ENCODE assay signal across 8 cellular contexts in the genomic region with DNA sequence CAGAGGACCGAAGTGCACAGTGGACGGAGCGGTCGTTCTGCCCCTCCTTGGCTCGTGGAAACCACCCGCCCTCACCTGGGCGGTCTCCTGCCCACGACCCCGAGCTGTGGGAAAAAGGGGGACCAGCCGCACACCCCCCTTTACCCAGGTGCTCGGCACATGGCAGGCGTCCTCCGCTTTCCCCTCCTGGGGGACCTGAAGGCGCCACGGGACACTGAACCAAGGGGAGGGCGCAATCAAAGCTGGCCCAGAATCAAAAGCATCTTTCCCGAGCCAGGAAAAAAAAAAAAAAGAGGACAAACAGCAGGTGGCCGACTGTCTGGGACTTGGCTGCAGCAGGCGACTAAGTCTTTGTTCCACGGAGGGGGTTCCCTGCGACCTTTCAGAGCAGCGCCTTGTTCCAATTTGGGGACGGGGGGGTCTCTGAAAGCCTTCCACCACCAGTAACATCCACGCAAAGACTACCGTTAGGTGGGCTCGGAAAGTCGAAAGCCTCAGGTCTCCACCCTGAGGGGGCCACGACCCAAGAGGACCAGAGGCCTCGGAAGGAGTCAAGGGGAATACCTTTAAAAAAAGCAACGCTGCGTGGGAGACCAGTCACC. TPM values are rescaled to one million over a fixed set of nuclear protein-coding genes. Genes with fewer than 3 reads are reported as not detected.
A peak's percentile ranks its signal among the peaks of the same experiment; 100 is the strongest.
DNase-seq lines count a peak whose midpoint lies in the region; ATAC-seq, FAIRE-seq and TF ChIP-seq lines count a peak whose summit lies in the region.

No MANE protein-coding gene starts in this region.

- no peak overlapping the region for H2BK12ac ChIP-seq in H1 (ENCODE audit: low read depth, low read length)

- no peak for TF ChIP-seq POLR2A in heart left ventricle (IDR thresholded peaks at IDR 0.05)
- TF ChIP-seq POLR2A in H1 (IDR thresholded peaks at IDR 0.05; ENCODE audit: control extremely low read depth in 1 of 2, low read depth in 2 of 2, low read length in 2 of 2): no peak; a peak in 1 of 3 replicates

- peak overlapping the region; percentile 82; the same call in 1 of the 2 replicates for H2AK5ac ChIP-seq in H1 (ENCODE audit: low read depth, low read length)

- TF ChIP-seq EP300 in H1 (IDR thresholded peaks at IDR 0.05; ENCODE audit: borderline replicate concordance in 1 of 2, low read depth in 2 of 2, low read length in 2 of 2): no peak

- peaks cover 3% of the 10 kb centered on the region for H3K27me3 Mint-ChIP-seq in nephron progenitor cell (ENCODE audit: low read depth, poor library complexity)

- peak overlapping the region; percentile 91 for H3K4me3 Mint-ChIP-seq in nephron progenitor cell

- peaks cover 0 to 47% of the 10 kb centered on the region in 2 experiments; a peak in 3 of 4 replicates for H3K79me2 ChIP-seq in H1 (ENCODE audit: control insufficient read depth in 1 of 2, insufficient read depth in 2 of 2, low read length in 2 of 2)

- POLR2A ChIA-PET in H1 (lab: Charles Lee; ENCODE audit: partially characterized antibody): interaction anchor here (0.6 to 9.1 kb wide), 33 partner anchors 9 to 521 kb away, joined by 3 to 148 read pairs (median 5); partner anchors contain the start of genes MEX3D and UQCR11

- DNase-seq in heart left ventricle (no peak), cardiac septum (ENCODE audit: low spot score) (no peak), RPMI8226 (peak; percentile 30), H1 (ENCODE audit: low read depth in 1 of 2, low spot score in 2 of 2) (no peak), nephron progenitor cell (no peak), OCI-M2 (lab: John Stamatoyannopoulos, UW; ENCODE audit: unreplicated experiment) (no peak), NCI-H2107 (lab: John Stamatoyannopoulos, UW) (no peak)

- H3K9me3 Mint-ChIP-seq in nephron progenitor cell: no peaks in the 10 kb centered on the region

- ATAC-seq in heart left ventricle (peak in 1 of 4 donors; percentile 1), HG02884 (IDR thresholded peaks at IDR 0.05; ENCODE audit: unreplicated experiment) (no peak)

- H2BK15ac ChIP-seq in H1 (ENCODE audit: low read length): no peak overlapping the region

- H3K4ac ChIP-seq in H1 (replicated peaks; ENCODE audit: insufficient read length, low read depth, low read length): peak overlapping the region; percentile 24

- H3K9me3 ChIP-seq in heart left ventricle (no peaks in the 10 kb centered on the region), H1 (ENCODE audit: insufficient read depth in 2 of 2, low read depth in 1 of 2, low read length in 1 of 2) (no peaks in the 10 kb centered on the region)

- H3K27ac ChIP-seq in heart left ventricle (peak overlapping the region; percentile 75 to 100 (median 98)), H1 (ENCODE audit: low read depth, low read length) (peak overlapping the region; percentile 98)

- peak overlapping the region; percentile 96 to 99 (median 98) for H3K9ac ChIP-seq in H1 (replicated peaks in 1 of 4; ENCODE audit: extremely low read depth in 1 of 4, low read depth in 3 of 4, low read length in 3 of 4)

- peak overlapping the region; percentile 93 for H2BK5ac ChIP-seq in H1 (ENCODE audit: low read depth, low read length)

- H3K36me3 ChIP-seq in heart left ventricle (peaks cover 0 to 24% (median 12%) of the 10 kb centered on the region in 9 donors), H1 (ENCODE audit: control insufficient read depth in 2 of 4, insufficient read depth in 4 of 4, low read length in 3 of 4) (peaks cover 0 to 3% (median 0%) of the 10 kb centered on the region in 4 experiments; a peak in 3 of 8 replicates)

- H4K8ac ChIP-seq in H1 (ENCODE audit: extremely low read depth, insufficient read depth, low read length): peak overlapping the region; percentile 99

- peaks cover 4 to 8% of the 10 kb centered on the region in 2 experiments for H4K20me1 ChIP-seq in H1 (replicated peaks in 1 of 2; ENCODE audit: control insufficient read depth in 1 of 2, insufficient read depth in 2 of 2, low read length in 2 of 2)

- peak overlapping the region; percentile 98 for H4K91ac ChIP-seq in H1 (replicated peaks; ENCODE audit: insufficient read length, low read length)

- peak overlapping the region; percentile 85 for H3K56ac ChIP-seq in H1 (replicated peaks; ENCODE audit: insufficient read length, low read depth, low read length)

- intact Hi-C loops in heart left ventricle (cut with DNase I): loop anchor here in 1 of 10 donors (5.0 kb wide), 1 partner anchor 184 kb away; the partner anchor contains the start of gene DAZAP1
- intact Hi-C loops in cardiac septum (cut with DNase I): loop anchor here (1.0 kb wide), 1 partner anchor 14 kb away; the partner anchor contains the start of gene UQCR11

- no peak for FAIRE-seq in H1 (lab: Jason Lieb, UNC)

- H3K4me2 ChIP-seq in H1 (ENCODE audit: insufficient read depth in 1 of 2, low read depth in 2 of 2, low read length in 2 of 2): peak overlapping the region; percentile 88 to 95

- peak overlapping the region; percentile 93 for H3K18ac ChIP-seq in H1 (ENCODE audit: extremely low read depth, low read length)

- TF ChIP-seq RAD21 in H1 (IDR thresholded peaks at IDR 0.05 in 1 of 2, conservative IDR thresholded peaks at IDR 0.05 in 1 of 2; ENCODE audit: low read depth in 2 of 2, low read length in 2 of 2): no peak

- H3K36me3 Mint-ChIP-seq in nephron progenitor cell (ENCODE audit: low read depth): peaks cover 13% of the 10 kb centered on the region

- no peak overlapping the region for H2AFZ ChIP-seq in H1 (ENCODE audit: low read length)

- H4K5ac ChIP-seq in H1 (ENCODE audit: insufficient read length, low read depth, low read length): peak overlapping the region; percentile 70

- H3K23me2 ChIP-seq in H1 (ENCODE audit: low read depth, low read length): peaks cover 5% of the 10 kb centered on the region

- peaks cover 32% of the 10 kb centered on the region for H3K4me1 Mint-ChIP-seq in nephron progenitor cell

- no peak overlapping the region for H3K23ac ChIP-seq in H1 (ENCODE audit: insufficient read length)

- H3K27ac Mint-ChIP-seq in nephron progenitor cell: peak overlapping the region; percentile 99

- TF ChIP-seq CTCF in heart left ventricle (IDR thresholded peaks at IDR 0.05): no peak
- no peak for TF ChIP-seq CTCF in H1 (IDR thresholded peaks at IDR 0.05; ENCODE audit: control extremely low read depth in 1 of 3, insufficient read depth in 1 of 3, low read depth in 1 of 3, low read length in 3 of 3)
- TF ChIP-seq CTCF in nephron progenitor cell (IDR thresholded peaks at IDR 0.05): no peak

- 2 to 5% (median 3%) methylated on average over 26 to 31 of the region's 31 CpGs for WGBS in heart left ventricle, 4 donors
- WGBS in H1 (ENCODE audit: extremely low coverage in 1 of 2, insufficient coverage in 1 of 2, insufficient read length in 1 of 2, insufficient replicate concordance in 2 of 2, low coverage in 1 of 2, low lambda C conversion rate in 2 of 2, missing lambda C conversion rate in 1 of 2), 2 experiments: 10% methylated on average over 21 of the region's 31 CpGs; no CpG with 5 or more reads in 1 of the 2 experiments

- H3K79me1 ChIP-seq in H1 (ENCODE audit: low read depth, low read length): peaks cover 15% of the 10 kb centered on the region

- H2BK120ac ChIP-seq in H1 (replicated peaks; ENCODE audit: low read depth, low read length): no peak overlapping the region

- H3K4me3 ChIP-seq in heart left ventricle (peak overlapping the region; percentile 66 to 92 (median 80)), H1 (ENCODE audit: extremely low read depth in 1 of 4, insufficient read depth in 2 of 4, low read depth in 3 of 4, low read length in 4 of 4) (peak overlapping the region; percentile 82 to 93 (median 90))

- no peaks in the 10 kb centered on the region for H3K27me3 ChIP-seq in heart left ventricle
- no peaks in the 10 kb centered on the region for H3K27me3 ChIP-seq in H1 (replicated peaks in 1 of 4; ENCODE audit: control insufficient read depth in 3 of 4, extremely low read depth in 1 of 4, insufficient read depth in 3 of 4, low read length in 3 of 4)

- H3K14ac ChIP-seq in H1 (ENCODE audit: insufficient read length): peak overlapping the region; percentile 73

- H3K4me1 ChIP-seq in heart left ventricle (peaks cover 3 to 46% (median 21%) of the 10 kb centered on the region in 12 donors), H1 (replicated peaks in 1 of 4; ENCODE audit: control insufficient read depth in 3 of 4, insufficient read depth in 4 of 4, low read length in 3 of 4) (peaks cover 0 to 8% (median 6%) of the 10 kb centered on the region in 4 experiments; a peak in 6 of 7 replicates)

- CTCF ChIA-PET in H1 (lab: Charles Lee; ENCODE audit: partially characterized antibody): interaction anchor here (0.9 to 5.2 kb wide), 12 partner anchors 10 to 224 kb away, joined by 3 to 25 read pairs (median 3); partner anchors contain the start of gene UQCR11

- H2BK20ac ChIP-seq in H1 (ENCODE audit: low read length): no peak overlapping the region

RNA-seq across cellular contexts. Expression of gene MBD3, which starts 1.1 kb away (rescaled TPM):
- total RNA-seq in heart left ventricle: 100 to 1,000 TPM in 2 of 9 donors, 10 to 100 TPM in 7; 38.6 to 107 (median 62.5) TPM
- polyA plus RNA-seq in heart left ventricle: 100 to 1,000 TPM; 110 to 146 TPM
- total RNA-seq in cardiac septum: 61.8 TPM
- 110 and 115 TPM in 2 replicates for total RNA-seq in H1 (2021; fragmentation: NEBNext Ultra II Directional; extraction: Animal tissue kit (Norgen Biotek cat#: 25700))
- 88.2 and 113 TPM in 2 replicates for polyA plus RNA-seq in H1 (2011; rRNA removed)
- polyA plus RNA-seq in H1 (2011; cell fraction: cytosol; rRNA removed): 88.4 TPM
- polyA plus RNA-seq in H1 (2011; cell fraction: nucleus; rRNA removed): 124 TPM
- 35.0 to 76.4 TPM (median 70.7 TPM) in 4 replicates for polyA plus RNA-seq in H1 (2012, experiment 1 of 2)
- polyA plus RNA-seq in H1 (2012, experiment 2 of 2): 53.8 TPM
- polyA plus RNA-seq in H1 (2013, experiment 1 of 2): 51.4 TPM
- 49.4 TPM for polyA plus RNA-seq in H1 (2013, experiment 2 of 2)
- 30.3 and 32.3 TPM in 2 replicates for polyA minus RNA-seq in H1 (2011; rRNA and poly(A)+ RNA removed)
- 61.4 TPM for polyA minus RNA-seq in H1 (2011; cell fraction: cytosol; rRNA and poly(A)+ RNA removed)
- 52.8 TPM for polyA minus RNA-seq in H1 (2011; cell fraction: nucleus; rRNA and poly(A)+ RNA removed)

RNA-seq across cellular contexts. Expression of gene UQCR11, which starts 13.7 kb away (rescaled TPM):
- total RNA-seq in heart left ventricle (100 to 1,000 TPM; 170 to 982 (median 690) TPM), cardiac septum (697 TPM)
- polyA plus RNA-seq in heart left ventricle (100 to 1,000 TPM; 271 to 329 TPM), H1 (2011; rRNA removed) (171 and 209 TPM in 2 replicates)
- 162 and 179 TPM in 2 replicates for total RNA-seq in H1 (2021; fragmentation: NEBNext Ultra II Directional; extraction: Animal tissue kit (Norgen Biotek cat#: 25700))
- polyA plus RNA-seq in H1 (2011; cell fraction: cytosol; rRNA removed): 116 TPM
- 97.6 TPM for polyA plus RNA-seq in H1 (2011; cell fraction: nucleus; rRNA removed)
- polyA plus RNA-seq in H1 (2012, experiment 1 of 2): 113 to 194 TPM (median 144 TPM) in 4 replicates
- polyA plus RNA-seq in H1 (2012, experiment 2 of 2): 120 TPM
- 158 TPM for polyA plus RNA-seq in H1 (2013, experiment 1 of 2)
- polyA plus RNA-seq in H1 (2013, experiment 2 of 2): 164 TPM
- 30.3 and 34.7 TPM in 2 replicates for polyA minus RNA-seq in H1 (2011; rRNA and poly(A)+ RNA removed)
- polyA minus RNA-seq in H1 (2011; cell fraction: cytosol; rRNA and poly(A)+ RNA removed): 19.2 TPM
- polyA minus RNA-seq in H1 (2011; cell fraction: nucleus; rRNA and poly(A)+ RNA removed): 33.2 TPM

RNA-seq across cellular contexts. Expression of gene MEX3D, which starts 23.4 kb away (rescaled TPM):
- total RNA-seq in heart left ventricle (10 to 100 TPM in 4 of 9 donors, 1 to 10 TPM in 5; 6.1 to 18.6 (median 9.6) TPM), cardiac septum (8.3 TPM)
- polyA plus RNA-seq in heart left ventricle (1 to 10 TPM; 1.9 to 6.0 TPM), H1 (2011; rRNA removed) (20.8 and 32.1 TPM in 2 replicates)
- 78.8 and 83.4 TPM in 2 replicates for total RNA-seq in H1 (2021; fragmentation: NEBNext Ultra II Directional; extraction: Animal tissue kit (Norgen Biotek cat#: 25700))
- polyA plus RNA-seq in H1 (2011; cell fraction: cytosol; rRNA removed): 26.0 TPM
- polyA plus RNA-seq in H1 (2011; cell fraction: nucleus; rRNA removed): 30.2 TPM
- 18.2 to 26.2 TPM (median 24.6 TPM) in 4 replicates for polyA plus RNA-seq in H1 (2012, experiment 1 of 2)
- 15.1 TPM for polyA plus RNA-seq in H1 (2012, experiment 2 of 2)
- polyA plus RNA-seq in H1 (2013, experiment 1 of 2): 41.2 TPM
- polyA plus RNA-seq in H1 (2013, experiment 2 of 2): 41.1 TPM
- 3.1 and 6.7 TPM in 2 replicates for polyA minus RNA-seq in H1 (2011; rRNA and poly(A)+ RNA removed)
- polyA minus RNA-seq in H1 (2011; cell fraction: cytosol; rRNA and poly(A)+ RNA removed): 76.2 TPM
- polyA minus RNA-seq in H1 (2011; cell fraction: nucleus; rRNA and poly(A)+ RNA removed): 34.3 TPM
